9 cellular contexts compared by ENCODE assay signal in genomic region chr15:70974004-70974832, GRCh38.
DNase-seq lines count a peak whose midpoint lies in the region; ATAC-seq and TF ChIP-seq lines count a peak whose summit lies in the region.
"Had no signal": no experiment of that assay in that cellular context is flagged by ENCODE, and none has a peak within 500 bp of the region (broad histone marks: within the 10 kb centered on the region; RNA-seq: fewer than 3 reads in every experiment).

No MANE protein-coding gene starts in this region.

- no peaks in the 10 kb centered on the region for H3K79me2 ChIP-seq in Loucy (ENCODE audit: insufficient read depth, low read length)

- H3K14ac ChIP-seq in mesenchymal stem cell (ENCODE audit: low read length in 2 of 2) = no peak overlapping the region

- TF ChIP-seq CTCF in Loucy (conservative IDR thresholded peaks at IDR 0.05; ENCODE audit: low read length) (peak; percentile 44), breast epithelium (IDR thresholded peaks at IDR 0.05) (peak in 2 of 3 donors; percentile 19 to 35), suprapubic skin (IDR thresholded peaks at IDR 0.05) (no peak)

- H3K18ac ChIP-seq in mesenchymal stem cell (ENCODE audit: low read depth in 1 of 2, low read length in 2 of 2) = no peak overlapping the region

- H2BK12ac ChIP-seq in mesenchymal stem cell (ENCODE audit: low read length in 2 of 2) = no peak overlapping the region

- 51% methylated on average over 2 of the region's 5 CpGs for WGBS in mesenchymal stem cell
- WGBS in suprapubic skin = 67% methylated on average over 5 of the region's 5 CpGs

- H4K8ac ChIP-seq in mesenchymal stem cell (ENCODE audit: low read length) = no peak overlapping the region

- no peak for TF ChIP-seq EP300 in suprapubic skin (IDR thresholded peaks at IDR 0.05)

- no peaks in the 10 kb centered on the region for H3K36me3 Mint-ChIP-seq in activated naive CD8-positive, alpha-beta T cell treated with anti-CD3 and anti-CD28 coated beads for 36 hours

- TF ChIP-seq POLR2A in breast epithelium (IDR thresholded peaks at IDR 0.05) = no peak
- no peak for TF ChIP-seq POLR2A in suprapubic skin (IDR thresholded peaks at IDR 0.05)

- H3K4me2 ChIP-seq in Loucy (ENCODE audit: low read depth, low read length, poor library complexity, severe bottlenecking) (no peak overlapping the region), mesenchymal stem cell (ENCODE audit: low read length, poor library complexity, severe bottlenecking) (no peak overlapping the region)

- H2BK120ac ChIP-seq in mesenchymal stem cell (ENCODE audit: low read depth, low read length) = no peak overlapping the region

- no peak overlapping the region for H2BK5ac ChIP-seq in mesenchymal stem cell (ENCODE audit: low read depth, low read length, poor library complexity, severe bottlenecking)

- H3K4me3 Mint-ChIP-seq in activated naive CD8-positive, alpha-beta T cell treated with anti-CD3 and anti-CD28 coated beads for 36 hours = no peak overlapping the region

- DNase-seq in DMS 273 treated with DMSO at 0.1 percent for 48 hours (lab: John Stamatoyannopoulos, UW) (peak; percentile 1), breast epithelium (ENCODE audit: low spot score in 2 of 2) (no peak), mesenchymal stem cell (peak; percentile 57), suprapubic skin (ENCODE audit: low spot score in 2 of 2) (no peak)
- DNase-seq in activated naive CD8-positive, alpha-beta T cell treated with anti-CD3 and anti-CD28 coated beads for 36 hours = no peak

- no peaks in the 10 kb centered on the region for H3K9me3 ChIP-seq in Loucy (ENCODE audit: insufficient read depth, low read depth, low read length)
- H3K9me3 ChIP-seq in breast epithelium = peaks cover 0 to 3% of the 10 kb centered on the region in 2 donors
- peaks cover 3% of the 10 kb centered on the region for H3K9me3 ChIP-seq in mesenchymal stem cell (ENCODE audit: control insufficient read depth, low read length)
- H3K9me3 ChIP-seq in suprapubic skin = no peaks in the 10 kb centered on the region
- H3K9me3 ChIP-seq: mucosa of descending colon had no signal

- H2AK5ac ChIP-seq in mesenchymal stem cell (ENCODE audit: low read length, severe bottlenecking) = no peak overlapping the region

- H3K4me1 ChIP-seq in Loucy (ENCODE audit: insufficient read depth, low read length, poor library complexity, severe bottlenecking) (no peaks in the 10 kb centered on the region), breast epithelium (no peaks in the 10 kb centered on the region), mesenchymal stem cell (ENCODE audit: control insufficient read depth, insufficient read depth, low read depth, low read length) (peaks cover 3% of the 10 kb centered on the region), suprapubic skin (no peaks in the 10 kb centered on the region)

- H3K27ac Mint-ChIP-seq in activated naive CD8-positive, alpha-beta T cell treated with anti-CD3 and anti-CD28 coated beads for 36 hours = no peak overlapping the region

- no peak overlapping the region for H3K9ac ChIP-seq in Loucy (ENCODE audit: low read depth, low read length, poor library complexity, severe bottlenecking)
- H3K9ac ChIP-seq in mesenchymal stem cell (ENCODE audit: low read length) = peak overlapping the region; percentile 2

- no peaks in the 10 kb centered on the region for H3F3A ChIP-seq in Loucy (ENCODE audit: low read depth)

- intact Hi-C loops in breast epithelium (cut with DNase I; ENCODE audit: low total_unique reads) = no loop called here

- ATAC-seq in HG03571 (IDR thresholded peaks at IDR 0.05; ENCODE audit: unreplicated experiment) (no peak), GM21786 (IDR thresholded peaks at IDR 0.05; ENCODE audit: unreplicated experiment) (no peak)
- ATAC-seq: mucosa of descending colon had no signal

- H3K36me3 ChIP-seq in Loucy (ENCODE audit: insufficient read depth, low read length) (no peaks in the 10 kb centered on the region), breast epithelium (no peaks in the 10 kb centered on the region), mesenchymal stem cell (ENCODE audit: control insufficient read depth in 1 of 2, insufficient read depth in 2 of 2, low read depth in 1 of 2, low read length in 2 of 2) (no peaks in the 10 kb centered on the region), suprapubic skin (no peaks in the 10 kb centered on the region)

- peaks cover 5% of the 10 kb centered on the region for H3K27me3 Mint-ChIP-seq in activated naive CD8-positive, alpha-beta T cell treated with anti-CD3 and anti-CD28 coated beads for 36 hours

- H4K91ac ChIP-seq in mesenchymal stem cell (ENCODE audit: low read length) = no peak overlapping the region

- H3K23ac ChIP-seq in mesenchymal stem cell (ENCODE audit: low read length in 2 of 2) = no peak overlapping the region

- no peaks in the 10 kb centered on the region for H3K4me1 Mint-ChIP-seq in activated naive CD8-positive, alpha-beta T cell treated with anti-CD3 and anti-CD28 coated beads for 36 hours

- H2AFZ ChIP-seq in Loucy (ENCODE audit: low read length) = no peak overlapping the region
- no peak overlapping the region for H2AFZ ChIP-seq in mesenchymal stem cell (ENCODE audit: low read depth, low read length)

- H3K4me3 ChIP-seq in Loucy (ENCODE audit: low read length, poor library complexity, severe bottlenecking) (no peak overlapping the region), breast epithelium (no peak overlapping the region), mesenchymal stem cell (ENCODE audit: insufficient read depth in 1 of 2, low read depth in 1 of 2, low read length in 2 of 2) (no peak overlapping the region), suprapubic skin (no peak overlapping the region)
- H3K4me3 ChIP-seq: mucosa of descending colon had no signal

- no peak overlapping the region for H3K4ac ChIP-seq in mesenchymal stem cell (ENCODE audit: low read depth in 1 of 2, low read length in 2 of 2)

- no peak overlapping the region for H2BK15ac ChIP-seq in mesenchymal stem cell (ENCODE audit: low read depth, poor library complexity, severe bottlenecking)

- no peaks in the 10 kb centered on the region for H3K9me2 ChIP-seq in Loucy (replicated peaks; ENCODE audit: low read depth, low read length)

- H4K20me1 ChIP-seq in Loucy (ENCODE audit: insufficient read depth, low read length, poor library complexity, severe bottlenecking) = no peaks in the 10 kb centered on the region

- H3K9me3 Mint-ChIP-seq in activated naive CD8-positive, alpha-beta T cell treated with anti-CD3 and anti-CD28 coated beads for 36 hours = no peaks in the 10 kb centered on the region

- H3K27me3 ChIP-seq in Loucy (ENCODE audit: insufficient read depth, low read length, poor library complexity, severe bottlenecking) (no peaks in the 10 kb centered on the region), breast epithelium (no peaks in the 10 kb centered on the region), mesenchymal stem cell (ENCODE audit: control insufficient read depth in 1 of 2, insufficient read depth in 1 of 2, low read length in 2 of 2) (no peaks in the 10 kb centered on the region), suprapubic skin (no peaks in the 10 kb centered on the region)

- no peaks in the 10 kb centered on the region for H3K79me1 ChIP-seq in mesenchymal stem cell (replicated peaks; ENCODE audit: low read length, poor library complexity, severe bottlenecking)

- no peak overlapping the region for H3K27ac ChIP-seq in breast epithelium
- no peak overlapping the region for H3K27ac ChIP-seq in mesenchymal stem cell (ENCODE audit: low read length, poor library complexity, severe bottlenecking)
- no peak overlapping the region for H3K27ac ChIP-seq in suprapubic skin

Comparison
In these comparisons a context has a peak if more than half of its experiments do, and no peak if none do; other contexts are left out.
1. DNase-seq: peak in DMS 273 treated with DMSO at 0.1 percent for 48 hours (single experiment) and mesenchymal stem cell (single experiment); none in breast epithelium (0 of 2), suprapubic skin (0 of 2) and activated naive CD8-positive, alpha-beta T cell treated with anti-CD3 and anti-CD28 coated beads for 36 hours (single experiment).
2. CTCF ChIP-seq: peak in Loucy (single experiment) and breast epithelium (2 of 3); none in suprapubic skin (0 of 2).